ENCODE assay signal across 8 cellular contexts in genomic region chr5:132456553-132457361, GRCh38. TPM values are rescaled to one million over a fixed set of nuclear protein-coding genes. Genes with fewer than 3 reads are reported as not detected.
DNase-seq lines count a peak whose midpoint lies in the region; ATAC-seq and TF ChIP-seq lines count a peak whose summit lies in the region.

No MANE protein-coding gene starts in this region.

- H3K4me1 Mint-ChIP-seq in mesothelial cell of epicardium: no peaks in the 10 kb centered on the region

- peaks cover 5% of the 10 kb centered on the region for H3K4me1 ChIP-seq in smooth muscle cell (ENCODE audit: low read depth)

- peaks cover 10% of the 10 kb centered on the region for H3K9me3 Mint-ChIP-seq in mesothelial cell of epicardium

- no peak overlapping the region for H3K4me3 ChIP-seq in smooth muscle cell

- no peaks in the 10 kb centered on the region for H3K27me3 Mint-ChIP-seq in mesothelial cell of epicardium (ENCODE audit: low read depth)

- no peaks in the 10 kb centered on the region for H3K27me3 ChIP-seq in smooth muscle cell (ENCODE audit: low read depth)

- peaks cover 17% of the 10 kb centered on the region for H3K36me3 Mint-ChIP-seq in mesothelial cell of epicardium

- peak; percentile 50 for ATAC-seq in GM21423 (IDR thresholded peaks at IDR 0.05; ENCODE audit: unreplicated experiment)

- peak overlapping the region; percentile 56 for H3K9ac ChIP-seq in smooth muscle cell (ENCODE audit: low read depth)

- WGBS in smooth muscle cell (ENCODE audit: low lambda C conversion rate): 87% methylated on average over 9 of the region's 9 CpGs

- H3K4me3 Mint-ChIP-seq in mesothelial cell of epicardium: no peak overlapping the region

- DNase-seq in CD1c-positive myeloid dendritic cell (ENCODE audit: extremely low spot score) (peak; percentile 65), M059J (ENCODE audit: low read depth) (peak; percentile 85), glomerular visceral epithelial cell (ENCODE audit: extremely low spot score) (peak; percentile 88), smooth muscle cell (lab: John Stamatoyannopoulos, UW; ENCODE audit: unreplicated experiment) (no peak), substantia nigra (lab: John Stamatoyannopoulos, UW) (no peak), mesothelial cell of epicardium (ENCODE audit: low spot score in 2 of 2, unreplicated experiment in 2 of 2) (no peak)
- DNase-seq in activated T-cell treated with anti-CD3 and anti-CD28 coated beads, Interleukin-2, amount 50 U/mL, for 48 hours: peak; percentile 63 to 75

- H4K20me1 ChIP-seq in smooth muscle cell (ENCODE audit: low read depth): no peaks in the 10 kb centered on the region

- H3F3A ChIP-seq in smooth muscle cell (ENCODE audit: low read depth): peaks cover 10% of the 10 kb centered on the region

- TF ChIP-seq CTCF in smooth muscle cell (IDR thresholded peaks at IDR 0.05; ENCODE audit: borderline replicate concordance, insufficient read depth, poor library complexity, severe bottlenecking) (no peak), mesothelial cell of epicardium (IDR thresholded peaks at IDR 0.05; ENCODE audit: unreplicated experiment) (no peak)

- H3K36me3 ChIP-seq in smooth muscle cell (ENCODE audit: low read depth): no peaks in the 10 kb centered on the region

- H3K27ac ChIP-seq in smooth muscle cell (ENCODE audit: low read depth) (peak overlapping the region; percentile 85), substantia nigra (ENCODE audit: low read depth, low read length, poor library complexity, severe bottlenecking) (no peak overlapping the region)

- H3K4me2 ChIP-seq in smooth muscle cell: peak overlapping the region; percentile 27

- H3K27ac Mint-ChIP-seq in mesothelial cell of epicardium: no peak overlapping the region

- peak overlapping the region; percentile 51 for H2AFZ ChIP-seq in smooth muscle cell (ENCODE audit: low read depth)

- H3K79me2 ChIP-seq in smooth muscle cell (ENCODE audit: low read depth): no peaks in the 10 kb centered on the region

- H3K9me3 ChIP-seq in smooth muscle cell (replicated peaks; ENCODE audit: low read depth): no peaks in the 10 kb centered on the region

RNA-seq across cellular contexts. Expression of gene IRF1, which starts 33.8 kb away (rescaled TPM):
- 31.7 and 36.1 TPM in 2 replicates for total RNA-seq in M059J (2014; rRNA removed; shearing (Covaris generic))
- total RNA-seq in smooth muscle cell: 15.7 and 18.0 TPM in 2 replicates
- polyA plus RNA-seq in smooth muscle cell: 19.1 and 25.5 TPM in 2 replicates
- total RNA-seq in mesothelial cell of epicardium: 33.1 to 35.6 TPM (median 33.3 TPM) in 3 replicates

Comparison
In these comparisons a context has a peak if more than half of its experiments do, and no peak if none do; other contexts are left out.
1. DNase-seq: peak in CD1c-positive myeloid dendritic cell (single experiment), M059J (single experiment), activated T-cell treated with anti-CD3 and anti-CD28 coated beads, Interleukin-2, amount 50 U/mL, for 48 hours (2 of 2) and glomerular visceral epithelial cell (single experiment); none in smooth muscle cell (single experiment), substantia nigra (0 of 49) and mesothelial cell of epicardium (0 of 2).